Comparison of ENCODE assay signal across 22 cellular contexts in the genomic region with DNA sequence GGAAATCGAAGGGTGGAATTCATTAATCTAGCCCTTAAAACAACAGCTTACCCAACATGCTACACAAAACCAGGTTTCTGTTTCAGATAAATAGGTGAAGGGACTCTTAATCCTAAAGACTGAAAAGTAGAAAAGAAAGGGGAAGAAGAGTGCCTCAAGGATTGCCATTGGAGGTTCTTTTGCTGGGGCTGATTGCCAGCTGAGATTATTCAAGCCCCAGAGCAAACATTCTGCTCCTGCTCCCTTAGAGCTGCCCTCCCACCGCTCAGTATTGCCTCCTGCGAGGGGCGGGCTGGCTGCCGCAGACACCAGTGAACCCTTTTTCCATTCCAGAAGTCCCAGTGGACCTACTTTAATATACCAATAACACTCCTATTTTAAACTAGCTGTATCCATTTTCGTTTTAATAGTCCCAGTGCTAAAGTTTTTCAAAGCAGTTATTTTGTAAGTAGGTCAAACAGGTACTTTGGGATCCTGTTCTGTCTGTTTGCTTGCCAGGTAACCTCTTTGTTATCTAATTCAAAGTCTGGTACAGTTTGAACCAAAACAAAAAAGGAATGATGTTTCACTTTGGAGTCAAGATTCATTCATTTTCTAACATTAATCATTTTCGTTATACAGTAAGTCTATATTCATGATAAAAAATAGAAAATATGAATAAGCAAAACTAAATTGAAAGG. TPM values are rescaled to one million over a fixed set of nuclear protein-coding genes. Genes with fewer than 3 reads are reported as not detected.
DNase-seq lines count a peak whose midpoint lies in the region; ATAC-seq, FAIRE-seq and TF ChIP-seq lines count a peak whose summit lies in the region.
"Had no signal": no experiment of that assay in that cellular context is flagged by ENCODE, and none has a peak within 500 bp of the region (broad histone marks: within the 10 kb centered on the region; RNA-seq: fewer than 3 reads in every experiment).

No MANE protein-coding gene starts in this region.

- H2BK20ac ChIP-seq in H1 (ENCODE audit: low read length), result 0 out of 2 replicates have a peak overlapping the region, but pooled peaks have one; percentile 8

- no peak overlapping the region for H3K9ac ChIP-seq in H1 (replicated peaks in 1 of 4; ENCODE audit: extremely low read depth in 1 of 4, low read depth in 3 of 4, low read length in 3 of 4)

- no peak for ATAC-seq in lung (ENCODE audit: insufficient read depth, low FRiP score)
- no peak for ATAC-seq in HG03196 (IDR thresholded peaks at IDR 0.05; ENCODE audit: unreplicated experiment)
- ATAC-seq: activated naive CD4-positive, alpha-beta T cell treated with anti-CD3 and anti-CD28 coated beads, Interleukin-2, amount 50 U/mL, for 72 hours; CD8-positive, alpha-beta T cell; mucosa of descending colon; PC-3 had no signal

- CTCF ChIA-PET in H1 (lab: Charles Lee; ENCODE audit: partially characterized antibody), result interaction anchor here (0.8 to 1.0 kb wide), 2 partner anchors 21 to 115 kb away, joined by 3 read pairs; no protein-coding TSS in a partner anchor

- no peaks in the 10 kb centered on the region for H3K79me2 ChIP-seq in H1 (ENCODE audit: control insufficient read depth in 1 of 2, insufficient read depth in 2 of 2, low read length in 2 of 2)

- 0 out of 2 replicates have a peak, but pooled peaks cover 2% of the 10 kb centered on the region for H3K23me2 ChIP-seq in H1 (ENCODE audit: low read depth, low read length)

- H3K23ac ChIP-seq in H1 (ENCODE audit: insufficient read length), result no peak overlapping the region

- H3K4me2 ChIP-seq in H1 (ENCODE audit: insufficient read depth in 1 of 2, low read depth in 2 of 2, low read length in 2 of 2), result no peak overlapping the region

- H4K91ac ChIP-seq in H1 (replicated peaks; ENCODE audit: insufficient read length, low read length), result no peak overlapping the region

- POLR2A ChIA-PET in H1 (lab: Charles Lee; ENCODE audit: partially characterized antibody), result interaction anchor here (2.3 kb wide), 1 partner anchor 9 kb away, joined by 5 read pairs; no protein-coding TSS in a partner anchor

- H3K27me3 ChIP-seq in H1 (replicated peaks in 1 of 4; ENCODE audit: control insufficient read depth in 3 of 4, extremely low read depth in 1 of 4, insufficient read depth in 3 of 4, low read length in 3 of 4), result no peaks in the 10 kb centered on the region
- H3K27me3 ChIP-seq in lung (ENCODE audit: control insufficient read depth, insufficient read depth), result no peaks in the 10 kb centered on the region
- H3K27me3 ChIP-seq: uterus had no signal

- H3K56ac ChIP-seq in H1 (replicated peaks; ENCODE audit: insufficient read length, low read depth, low read length), result no peak overlapping the region

- peaks cover 0 to 4% (median 0%) of the 10 kb centered on the region in 4 experiments; a peak in 1 of 7 replicates for H3K4me1 ChIP-seq in H1 (replicated peaks in 1 of 4; ENCODE audit: control insufficient read depth in 3 of 4, insufficient read depth in 4 of 4, low read length in 3 of 4)
- H3K4me1 ChIP-seq in lung (ENCODE audit: control insufficient read depth in 2 of 2, insufficient read depth in 2 of 2, low read length in 2 of 2), result no peaks in the 10 kb centered on the region
- H3K4me1 ChIP-seq: uterus had no signal

- no peak for TF ChIP-seq EP300 in H1 (IDR thresholded peaks at IDR 0.05; ENCODE audit: borderline replicate concordance in 1 of 2, low read depth in 2 of 2, low read length in 2 of 2)

- no peak overlapping the region for H2BK15ac ChIP-seq in H1 (ENCODE audit: low read length)

- H3K9me3 ChIP-seq in H1 (ENCODE audit: insufficient read depth in 2 of 2, low read depth in 1 of 2, low read length in 1 of 2) (no peaks in the 10 kb centered on the region), lung (ENCODE audit: control insufficient read depth in 2 of 2, insufficient read depth in 1 of 2, low read length in 1 of 2) (no peaks in the 10 kb centered on the region)
- H3K9me3 ChIP-seq: mucosa of descending colon, uterus had no signal

- TF ChIP-seq RAD21 in H1 (IDR thresholded peaks at IDR 0.05 in 1 of 2, conservative IDR thresholded peaks at IDR 0.05 in 1 of 2; ENCODE audit: low read depth in 2 of 2, low read length in 2 of 2), result no peak

- H3K79me1 ChIP-seq in H1 (ENCODE audit: low read depth, low read length), result no peaks in the 10 kb centered on the region

- H2BK120ac ChIP-seq in H1 (replicated peaks; ENCODE audit: low read depth, low read length), result no peak overlapping the region

- H3K27ac ChIP-seq in H1 (ENCODE audit: low read depth, low read length) (no peak overlapping the region), lung (ENCODE audit: low read depth in 1 of 2, low read length in 1 of 2) (no peak overlapping the region)
- H3K27ac ChIP-seq: uterus had no signal

- no peak overlapping the region for H4K8ac ChIP-seq in H1 (ENCODE audit: extremely low read depth, insufficient read depth, low read length)

- no peak overlapping the region for H2BK12ac ChIP-seq in H1 (ENCODE audit: low read depth, low read length)

- H2AFZ ChIP-seq in H1 (ENCODE audit: low read length), result peak overlapping the region; percentile 57; the same call in 1 of the 2 replicates

- FAIRE-seq in H1 (lab: Jason Lieb, UNC), result no peak
- FAIRE-seq: endothelial cell of umbilical vein, GM12878 had no signal

- no peak overlapping the region for H2AK5ac ChIP-seq in H1 (ENCODE audit: low read depth, low read length)

- TF ChIP-seq POLR2A in H1 (IDR thresholded peaks at IDR 0.05; ENCODE audit: control extremely low read depth in 1 of 2, low read depth in 2 of 2, low read length in 2 of 2), result no peak

- H3K18ac ChIP-seq in H1 (ENCODE audit: extremely low read depth, low read length), result no peak overlapping the region

- H3K4me3 ChIP-seq in LNCaP clone FGC (ENCODE audit: low read depth, low read length), result no peak overlapping the region
- no peak overlapping the region for H3K4me3 ChIP-seq in H1 (ENCODE audit: extremely low read depth in 1 of 4, insufficient read depth in 2 of 4, low read depth in 3 of 4, low read length in 4 of 4)
- no peak overlapping the region for H3K4me3 ChIP-seq in lung
- H3K4me3 ChIP-seq: GM12878, mucosa of descending colon, uterus had no signal

- H4K20me1 ChIP-seq in H1 (replicated peaks in 1 of 2; ENCODE audit: control insufficient read depth in 1 of 2, insufficient read depth in 2 of 2, low read length in 2 of 2), result no peaks in the 10 kb centered on the region

- no peak overlapping the region for H3K4ac ChIP-seq in H1 (replicated peaks; ENCODE audit: insufficient read length, low read depth, low read length)

- DNase-seq in ELF-1 (ENCODE audit: low read depth, low spot score) (peak; percentile 21), LNCaP clone FGC (ENCODE audit: low read depth) (peak; percentile 8), H1 (ENCODE audit: low read depth in 1 of 2, low spot score in 2 of 2) (no peak), lung (ENCODE audit: low spot score) (peak; percentile 36), RKO (ENCODE audit: low spot score) (no peak), middle frontal gyrus (ENCODE audit: extremely low spot score, low spot score) (no peak)
- DNase-seq: activated CD4-positive, alpha-beta T cell treated with anti-CD3 and anti-CD28 coated beads, Interleukin-2, amount 50 U/mL, for 1 hour; aorta; CD8-positive, alpha-beta T cell; central memory CD4-positive, alpha-beta T cell; dermis blood vessel endothelial cell; DMS53; glutamatergic neuron; mucosa of descending colon; NCI-H748 treated with DMSO at 0.1 percent for 48 hours; PC-3; SIG-M5; uterus had no signal

- no peak overlapping the region for H4K5ac ChIP-seq in H1 (ENCODE audit: insufficient read length, low read depth, low read length)

- no peak overlapping the region for H3K14ac ChIP-seq in H1 (ENCODE audit: insufficient read length)

- WGBS in H1 (ENCODE audit: extremely low coverage in 1 of 2, insufficient coverage in 1 of 2, insufficient read length in 1 of 2, insufficient replicate concordance in 2 of 2, low coverage in 1 of 2, low lambda C conversion rate in 2 of 2, missing lambda C conversion rate in 1 of 2), 2 experiments, result 69% methylated on average over 7 of the region's 7 CpGs; no CpG with 5 or more reads in 1 of the 2 experiments
- WGBS in lung, 2 donors, result 44 to 50% methylated on average over 7 of the region's 7 CpGs

- no peak overlapping the region for H2BK5ac ChIP-seq in H1 (ENCODE audit: low read depth, low read length)

- no peaks in the 10 kb centered on the region for H3K36me3 ChIP-seq in H1 (ENCODE audit: control insufficient read depth in 2 of 4, insufficient read depth in 4 of 4, low read length in 3 of 4)
- H3K36me3 ChIP-seq in lung (ENCODE audit: control insufficient read depth in 2 of 2, insufficient read depth in 2 of 2, low read length in 2 of 2), result no peaks in the 10 kb centered on the region
- H3K36me3 ChIP-seq: uterus had no signal

- TF ChIP-seq CTCF in LNCaP clone FGC (IDR thresholded peaks at IDR 0.05; ENCODE audit: control insufficient read depth, extremely low read depth, insufficient read depth), result no peak
- no peak for TF ChIP-seq CTCF in H1 (IDR thresholded peaks at IDR 0.05; ENCODE audit: control extremely low read depth in 1 of 3, insufficient read depth in 1 of 3, low read depth in 1 of 3, low read length in 3 of 3)
- no peak for TF ChIP-seq CTCF in lung (IDR thresholded peaks at IDR 0.05; ENCODE audit: control extremely low read depth, extremely low read depth)

TF ChIP-seq in H1, 55 proteins besides CTCF, POLR2A, EP300 and RAD21 (continues in another document):
- TF ChIP-seq SP1 (IDR thresholded peaks at IDR 0.05; ENCODE audit: low read depth, low read length), result no peak
- no peak for TF ChIP-seq CHD2 (IDR thresholded peaks at IDR 0.05; ENCODE audit: low read length)
- no peak for TF ChIP-seq ZNF274 (IDR thresholded peaks at IDR 0.05; ENCODE audit: borderline replicate concordance, extremely low read depth, low read length)
- TF ChIP-seq, protein P1, sequence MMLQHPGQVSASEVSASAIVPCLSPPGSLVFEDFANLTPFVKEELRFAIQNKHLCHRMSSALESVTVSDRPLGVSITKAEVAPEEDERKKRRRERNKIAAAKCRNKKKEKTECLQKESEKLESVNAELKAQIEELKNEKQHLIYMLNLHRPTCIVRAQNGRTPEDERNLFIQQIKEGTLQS (IDR thresholded peaks at IDR 0.05; ENCODE audit: insufficient read depth, low read depth, low read length), result no peak
- TF ChIP-seq HDAC6 (IDR thresholded peaks at IDR 0.05; ENCODE audit: low read depth, low read length), result no peak

RNA-seq across cellular contexts. Expression of a gene that starts 38.6 kb away (rescaled TPM):
- total RNA-seq in H1 (2021; fragmentation: NEBNext Ultra II Directional; extraction: Animal tissue kit (Norgen Biotek cat#: 25700)), result 230 and 236 TPM in 2 replicates
- polyA plus RNA-seq in H1 (2011; rRNA removed), result 45.2 and 63.6 TPM in 2 replicates
- polyA plus RNA-seq in H1 (2011; cell fraction: cytosol; rRNA removed), result 91.4 TPM
- 34.7 TPM for polyA plus RNA-seq in H1 (2011; cell fraction: nucleus; rRNA removed)
- 121 to 218 TPM (median 145 TPM) in 4 replicates for polyA plus RNA-seq in H1 (2012, experiment 1 of 2)
- polyA plus RNA-seq in H1 (2012, experiment 2 of 2), result 11.8 TPM
- polyA plus RNA-seq in H1 (2013, experiment 1 of 2), result 214 TPM
- polyA plus RNA-seq in H1 (2013, experiment 2 of 2), result 235 TPM
- 152 and 224 TPM in 2 replicates for polyA minus RNA-seq in H1 (2011; rRNA and poly(A)+ RNA removed)
- polyA minus RNA-seq in H1 (2011; cell fraction: cytosol; rRNA and poly(A)+ RNA removed), result 128 TPM
- 107 TPM for polyA minus RNA-seq in H1 (2011; cell fraction: nucleus; rRNA and poly(A)+ RNA removed)
- 100 to 1,000 TPM; 194 to 360 TPM for total RNA-seq in lung
- polyA plus RNA-seq in lung, result 100 to 1,000 TPM in 1 of 2 donors, 10 to 100 TPM in 1; 91.9 to 135 TPM

Comparison
In these comparisons a context has a peak if more than half of its experiments do, and no peak if none do; other contexts are left out.
1. DNase-seq: peak in ELF-1 (single experiment), LNCaP clone FGC (single experiment) and lung (single experiment); none in H1 (0 of 2), RKO (single experiment) and middle frontal gyrus (single experiment).